8 cellular contexts compared by ENCODE assay signal in genomic region chr4:1192091-1192492, GRCh38. TPM values are rescaled to one million over a fixed set of nuclear protein-coding genes. Genes with fewer than 3 reads are reported as not detected.
DNase-seq lines count a peak whose midpoint lies in the region; ATAC-seq and TF ChIP-seq lines count a peak whose summit lies in the region.

No MANE protein-coding gene starts in this region.

- H3K9me3 ChIP-seq in HCT116 (ENCODE audit: control insufficient read depth in 1 of 2, insufficient read depth in 1 of 2, low read depth in 1 of 2, low read length in 2 of 2) = no peaks in the 10 kb centered on the region
- no peaks in the 10 kb centered on the region for H3K9me3 ChIP-seq in ascending aorta
- H3K9me3 ChIP-seq in right cardiac atrium (ENCODE audit: control insufficient read depth, low read length) = no peaks in the 10 kb centered on the region

- intact Hi-C loops in HCT116 (cut with micrococcal nuclease) (no loop called here), ascending aorta (cut with DNase I) (loop anchor here (2.0 to 5.0 kb wide), 5 partner anchors 19 to 260 kb away; partner anchors contain the start of genes CTBP1, GAK and TMEM175), right cardiac atrium (cut with DNase I) (no loop called here)

- ATAC-seq in HCT116 = peak; percentile 93
- ATAC-seq in right cardiac atrium = peak; percentile 95
- ATAC-seq in GM21381 (IDR thresholded peaks at IDR 0.05; ENCODE audit: unreplicated experiment) = no peak
- ATAC-seq in HG03571 (IDR thresholded peaks at IDR 0.05; ENCODE audit: unreplicated experiment) = no peak

- no peaks in the 10 kb centered on the region for H3K9me2 ChIP-seq in HCT116 (ENCODE audit: insufficient read depth)

- TF ChIP-seq CTCF in HCT116 (IDR thresholded peaks at IDR 0.05 in 2 of 3, conservative IDR thresholded peaks at IDR 0.05 in 1 of 3; ENCODE audit: borderline replicate concordance in 1 of 3, insufficient read depth in 1 of 3, low read depth in 2 of 3, low read length in 2 of 3) = no peak
- no peak for TF ChIP-seq CTCF in ascending aorta (IDR thresholded peaks at IDR 0.05)

- no peaks in the 10 kb centered on the region for H4K20me1 ChIP-seq in HCT116 (ENCODE audit: insufficient read depth)

- TF ChIP-seq POLR2A in HCT116 (IDR thresholded peaks at IDR 0.05; ENCODE audit: borderline replicate concordance, extremely low read depth, insufficient read depth, insufficient read length) = no peak

- H3K9ac ChIP-seq in HCT116 (ENCODE audit: low read length) = peak overlapping the region; percentile 22; the same call in 1 of the 2 replicates

- CTCF ChIA-PET in HCT116 (lab: Charles Lee) = no interaction called here

- H2AFZ ChIP-seq in HCT116 (ENCODE audit: low read depth, low read length, poor library complexity, severe bottlenecking) = peak overlapping the region; percentile 80

- peaks cover 13 to 17% of the 10 kb centered on the region in 2 experiments for H3K4me1 ChIP-seq in HCT116 (ENCODE audit: control insufficient read depth in 1 of 2, insufficient read depth in 2 of 2, low read length in 2 of 2)
- peaks cover 18 to 23% of the 10 kb centered on the region in 2 donors for H3K4me1 ChIP-seq in ascending aorta
- H3K4me1 ChIP-seq in right cardiac atrium (ENCODE audit: control insufficient read depth, insufficient read depth, low read length) = peaks cover 18% of the 10 kb centered on the region

- no TSS peak for BruUV-seq in HCT116 (replicated peaks; lab: Mats Ljungman, UMichigan)

- H3K27ac ChIP-seq in HCT116 (ENCODE audit: low read depth, low read length) (peak overlapping the region; percentile 27; the same call in 1 of the 2 replicates), ascending aorta (peak overlapping the region; percentile 79 to 87), right cardiac atrium (ENCODE audit: low read length) (peak overlapping the region; percentile 86)

- H3K4me3 ChIP-seq in HCT116 (replicated peaks in 1 of 2; ENCODE audit: low read depth in 1 of 2, low read length in 2 of 2) (0 out of 4 replicates have a peak overlapping the region, but pooled peaks of 1 of the 2 experiments have one; percentile 10), ascending aorta (peak overlapping the region in 1 of 2 donors; percentile 25), right cardiac atrium (ENCODE audit: low read length) (no peak overlapping the region), skeletal muscle cell (ENCODE audit: low read depth, low read length) (no peak overlapping the region)

- RAD21 ChIA-PET in HCT116 (lab: Charles Lee; ENCODE audit: low non-redundant PET in 1 of 2, low total read pairs in 2 of 2, uncharacterized antibody in 2 of 2, unreplicated experiment in 2 of 2) = no interaction called here

- H3K27me3 ChIP-seq in HCT116 (ENCODE audit: insufficient read depth, low read length) (no peaks in the 10 kb centered on the region), ascending aorta (no peaks in the 10 kb centered on the region), right cardiac atrium (ENCODE audit: control insufficient read depth, insufficient read depth) (no peaks in the 10 kb centered on the region)

- POLR2A ChIA-PET in HCT116 (lab: Charles Lee) = no interaction called here

- no peaks in the 10 kb centered on the region for H3K79me2 ChIP-seq in HCT116 (ENCODE audit: insufficient read depth, low read length)

- DNase-seq in HCT116 (ENCODE audit: low read depth, low spot score) (peak; percentile 29), ascending aorta (ENCODE audit: low spot score in 2 of 2) (peak; percentile 76 to 94), right cardiac atrium (peak; percentile 91 to 94 (median 92)), skeletal muscle cell (ENCODE audit: low read depth) (peak; percentile 90), T-helper 2 cell (no peak), OCI-M2 (lab: John Stamatoyannopoulos, UW; ENCODE audit: unreplicated experiment) (no peak)

- no peak for TF ChIP-seq RAD21 in HCT116 (IDR thresholded peaks at IDR 0.05; ENCODE audit: low read depth)

- H3K4me2 ChIP-seq in HCT116 (ENCODE audit: low read length) = peak overlapping the region; percentile 65

- no peaks in the 10 kb centered on the region for H3K36me3 ChIP-seq in HCT116 (ENCODE audit: control insufficient read depth in 1 of 2, insufficient read depth in 2 of 2, low read length in 2 of 2)
- no peaks in the 10 kb centered on the region for H3K36me3 ChIP-seq in ascending aorta

- 14% methylated on average over 4 of the region's 4 CpGs for WGBS in right cardiac atrium

TF ChIP-seq in HCT116, 20 proteins besides CTCF, POLR2A, EP300 and RAD21:
- TF ChIP-seq JUND (IDR thresholded peaks at IDR 0.05) (peak; percentile 69), POLR2AphosphoS5 (IDR thresholded peaks at IDR 0.05; ENCODE audit: low read depth, low read length) (0 out of 2 replicates have a peak, but pooled peaks have one; percentile 18), FOSL1 (IDR thresholded peaks at IDR 0.05; ENCODE audit: low read depth) (no peak; the same call in 1 of the 2 replicates)

RNA-seq across cellular contexts. Expression of gene SPON2, which starts 19.7 kb away (rescaled TPM):
- total RNA-seq in HCT116 (2021; ENCODE audit: unreplicated experiment) (1.5 TPM), ascending aorta (14.0 TPM), right cardiac atrium (10 to 100 TPM; 12.2 to 27.4 (median 14.2) TPM)
- polyA plus RNA-seq in HCT116 (2012) = 0.72 and 1.0 TPM in 2 replicates
- polyA plus RNA-seq in right cardiac atrium = 9.6 TPM

RNA-seq across cellular contexts. Expression of gene CTBP1, which starts 56.8 kb away (rescaled TPM):
- total RNA-seq in HCT116 (2021; ENCODE audit: unreplicated experiment) (175 TPM), ascending aorta (273 TPM), right cardiac atrium (100 to 1,000 TPM; 123 to 145 (median 134) TPM)
- 225 and 299 TPM in 2 replicates for polyA plus RNA-seq in HCT116 (2012)
- polyA plus RNA-seq in right cardiac atrium = 119 TPM

Comparison
In these comparisons a context has a peak if more than half of its experiments do, and no peak if none do; other contexts are left out.
1. ATAC-seq: peak in HCT116 (single experiment) and right cardiac atrium (2 of 2); none in GM21381 (single experiment) and HG03571 (single experiment).
2. DNase-seq: peak in HCT116 (single experiment), ascending aorta (2 of 2), right cardiac atrium (3 of 3) and skeletal muscle cell (single experiment); none in T-helper 2 cell (0 of 5) and OCI-M2 (single experiment).
3. H3K27ac ChIP-seq: peak in every context shown above with its lines; median percentile 86 in right cardiac atrium; 83 in ascending aorta; 27 in HCT116.